Comparison of ENCODE assay signal across 18 cellular contexts in the genomic region with DNA sequence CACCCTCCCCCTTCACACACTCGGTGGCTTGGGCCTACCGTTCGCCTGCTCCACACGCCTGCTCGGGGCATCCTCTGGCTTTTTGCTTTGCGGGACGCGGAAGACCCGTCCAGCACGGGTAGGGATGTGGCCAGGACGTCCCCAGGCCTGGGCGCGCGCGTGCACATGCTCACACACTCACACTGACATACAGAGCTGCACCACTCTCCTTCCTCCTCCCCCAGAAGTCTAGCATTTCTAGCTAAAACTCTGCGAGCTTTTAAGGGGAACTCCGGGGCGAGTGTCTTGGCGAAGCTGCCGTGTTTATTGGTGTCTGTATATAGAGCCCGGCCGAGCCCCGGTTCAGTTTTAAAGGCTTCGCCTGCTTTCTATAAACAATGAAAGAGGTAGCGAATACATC. TPM values are rescaled to one million over a fixed set of nuclear protein-coding genes. Genes with fewer than 3 reads are reported as not detected.
A peak's percentile ranks its signal among the peaks of the same experiment; 100 is the strongest.
DNase-seq lines count a peak whose midpoint lies in the region; ATAC-seq, FAIRE-seq and TF ChIP-seq lines count a peak whose summit lies in the region.
"Had no signal": no experiment of that assay in that cellular context is flagged by ENCODE, and none has a peak within 500 bp of the region (broad histone marks: within the 10 kb centered on the region; RNA-seq: fewer than 3 reads in every experiment).

No MANE protein-coding gene starts in this region.

- H3K56ac ChIP-seq in mesendoderm (ENCODE audit: low read length): peak overlapping the region; percentile 17

- H4K8ac ChIP-seq in mesendoderm (ENCODE audit: low read depth, low read length): no peak overlapping the region

- no peak overlapping the region for H3K9ac ChIP-seq in mesendoderm (ENCODE audit: low read length)

- whole genome bisulfite sequencing in mesendoderm (ENCODE audit: extremely low coverage, insufficient coverage, low lambda C conversion rate): no CpG with 5 or more reads among the region's 25 CpGs

- no peak overlapping the region for H2BK15ac ChIP-seq in mesendoderm (replicated peaks; ENCODE audit: low read depth)

- no peaks in the 10 kb centered on the region for H3K79me2 ChIP-seq in mesendoderm (ENCODE audit: control insufficient read depth, insufficient read depth, low read length)

- H2BK5ac ChIP-seq in mesendoderm (ENCODE audit: low read length): no peak overlapping the region

- no peak overlapping the region for H3K4ac ChIP-seq in mesendoderm (ENCODE audit: low read depth, low read length)

- H2AK5ac ChIP-seq in mesendoderm (ENCODE audit: low read length): no peak overlapping the region

- ATAC-seq in GM19324 (IDR thresholded peaks at IDR 0.05; ENCODE audit: low FRiP score, unreplicated experiment) (no peak), GM19463 (IDR thresholded peaks at IDR 0.05; ENCODE audit: unreplicated experiment) (no peak)
- ATAC-seq: A549, HCT116, natural killer cell had no signal

- TF ChIP-seq CTCF in AG04450 (IDR thresholded peaks at IDR 0.05; ENCODE audit: low read depth, low read length) (no peak), HFF-Myc (IDR thresholded peaks at IDR 0.05; ENCODE audit: low read depth, low read length, missing control alignments) (no peak), foreskin fibroblast (IDR thresholded peaks at IDR 0.05; ENCODE audit: low read depth, low read length) (no peak)

- no peaks in the 10 kb centered on the region for H3K79me1 ChIP-seq in mesendoderm (ENCODE audit: low read length)

- POLR2A ChIA-PET in AG04450 (lab: Yijun Ruan, JAX): interaction anchor here (0.5 to 0.9 kb wide), 3 partner anchors 8 to 1509 kb away, joined by 3 to 4 read pairs (median 3); partner anchors contain the start of gene RBM19

- H3K9me3 ChIP-seq in AG04450 (ENCODE audit: control insufficient read depth, insufficient read depth, low read length): no peaks in the 10 kb centered on the region; the same call in 1 of the 2 replicates
- H3K9me3 ChIP-seq: A549, Caco-2, stomach had no signal

- no peak overlapping the region for H2BK120ac ChIP-seq in mesendoderm (ENCODE audit: low read depth, low read length)

- H3K23ac ChIP-seq in mesendoderm (ENCODE audit: low read length): no peak overlapping the region

- peak overlapping the region; percentile 3 for H3K4me2 ChIP-seq in mesendoderm (ENCODE audit: low read length)
- H3K4me2 ChIP-seq: A549 had no signal

- no peak overlapping the region for H4K5ac ChIP-seq in mesendoderm (ENCODE audit: low read length)

- no peak for FAIRE-seq in urothelium cell line (lab: Jason Lieb, UNC)
- FAIRE-seq: A549 had no signal

- H3K27ac ChIP-seq in AG04450 (ENCODE audit: low read depth, low read length) (peak overlapping the region; percentile 95), mesendoderm (ENCODE audit: low read depth, low read length) (no peak overlapping the region)
- H3K27ac ChIP-seq: A549, stomach had no signal

- H3K27me3 ChIP-seq in AG04450 (ENCODE audit: control insufficient read depth, insufficient read depth, low read length): no peaks in the 10 kb centered on the region
- peaks cover 86% of the 10 kb centered on the region for H3K27me3 ChIP-seq in mesendoderm (ENCODE audit: insufficient read depth, low read length, poor library complexity)

- no peaks in the 10 kb centered on the region for H3K36me3 ChIP-seq in mesendoderm (ENCODE audit: control insufficient read depth, insufficient read depth, low read length)
- H3K36me3 ChIP-seq: stomach had no signal

- DNase-seq in AG04450 (ENCODE audit: low read depth, low spot score): peak; percentile 79
- DNase-seq in HFF-Myc (ENCODE audit: extremely low read depth, low read depth): no peak
- DNase-seq in foreskin fibroblast: peak; percentile 90 to 91
- DNase-seq in mesendoderm: peak; percentile 47
- no peak for DNase-seq in DMS153 treated with DMSO at 0.1 percent for 48 hours (lab: John Stamatoyannopoulos, UW; ENCODE audit: unreplicated experiment)
- no peak for DNase-seq in urothelium cell line (ENCODE audit: low spot score)
- DNase-seq: activated CD4-positive, alpha-beta T cell treated with anti-CD3 and anti-CD28 coated beads, Interleukin-2, amount 50 U/mL, for 4 hours; activated effector memory CD4-positive, alpha-beta T cell treated with Interleukin-2 at 50 U/mL for 16 hours; Caco-2; kidney glomerular epithelial cell; natural killer cell; NCI-H2029 treated with DMSO at 0.1 percent for 48 hours; NCI-H748 treated with DMSO at 0.1 percent for 48 hours; stomach had no signal

- peaks cover 5% of the 10 kb centered on the region for H3K4me1 ChIP-seq in mesendoderm (ENCODE audit: control insufficient read depth, low read depth, low read length)
- H3K4me1 ChIP-seq: A549, Caco-2 had no signal

- no peak overlapping the region for H3K18ac ChIP-seq in mesendoderm (ENCODE audit: low read length)

- H3K4me3 ChIP-seq in AG04450 (ENCODE audit: low read depth, low read length) (peak overlapping the region; percentile 83), HFF-Myc (replicated peaks; ENCODE audit: low read depth, low read length) (peak overlapping the region; percentile 88), foreskin fibroblast (ENCODE audit: low read depth in 1 of 2, low read length in 2 of 2) (peak overlapping the region; percentile 75 to 91), mesendoderm (ENCODE audit: low read length) (no peak overlapping the region)
- H3K4me3 ChIP-seq: A549, stomach had no signal

- CTCF ChIA-PET in AG04450 (lab: Charles Lee): interaction anchor here (1.0 kb wide), 1 partner anchor 435 kb away, joined by 3 read pairs; the partner anchor contains the start of gene RBM19

RNA-seq across cellular contexts. Expression of gene TBX5, which starts 5.0 kb away (rescaled TPM):
- polyA plus RNA-seq in AG04450 (2011; rRNA removed): 14.2 and 16.8 TPM in 2 replicates
- polyA minus RNA-seq in AG04450 (2011; rRNA and poly(A)+ RNA removed): 26.3 and 27.1 TPM in 2 replicates
- polyA plus RNA-seq in mesendoderm (2013, experiment 1 of 2): 0.10 TPM
- polyA plus RNA-seq in mesendoderm (2013, experiment 2 of 2): 0.13 TPM
- polyA plus RNA-seq: A549 had no signal

Comparison
In these comparisons a context has a peak if more than half of its experiments do, and no peak if none do; other contexts are left out.
1. DNase-seq: peak in AG04450 (single experiment), foreskin fibroblast (2 of 2) and mesendoderm (single experiment); none in HFF-Myc (single experiment), DMS153 treated with DMSO at 0.1 percent for 48 hours (single experiment) and urothelium cell line (single experiment).